ENCODE assay signal across 12 cellular contexts in genomic region chr3:102532901-102533300, GRCh38.
A peak's percentile ranks its signal among the peaks of the same experiment; 100 is the strongest.
DNase-seq lines count a peak whose midpoint lies in the region; ATAC-seq lines count a peak whose summit lies in the region.
"Had no signal": no experiment of that assay in that cellular context is flagged by ENCODE, and none has a peak within 500 bp of the region (broad histone marks: within the 10 kb centered on the region; RNA-seq: fewer than 3 reads in every experiment).

No MANE protein-coding gene starts in this region.

- H3K27ac Mint-ChIP-seq in memory B cell, result no peak overlapping the region

- peaks cover 6% of the 10 kb centered on the region for H3K27me3 Mint-ChIP-seq in memory B cell

- no peak overlapping the region for H3K4me3 Mint-ChIP-seq in memory B cell
- H3K4me3 Mint-ChIP-seq: neural crest cell had no signal

- ATAC-seq in HG03442 (IDR thresholded peaks at IDR 0.05; ENCODE audit: unreplicated experiment) (peak; percentile 58), memory B cell (ENCODE audit: low read depth) (peak; percentile 59), HG03354 (IDR thresholded peaks at IDR 0.05; ENCODE audit: poor library complexity, severe bottlenecking, unreplicated experiment) (no peak)
- ATAC-seq: body of pancreas had no signal

- DNase-seq in EH (ENCODE audit: low read depth) (peak; percentile 43), SKM-1 (lab: John Stamatoyannopoulos, UW; ENCODE audit: unreplicated experiment) (peak; percentile 3), memory B cell (ENCODE audit: low spot score in 2 of 2) (no peak), GM19238 (ENCODE audit: insufficient read length, low spot score) (no peak), occipital lobe (lab: John Stamatoyannopoulos, UW) (no peak), HT-29 (ENCODE audit: low spot score) (no peak)
- DNase-seq: body of pancreas, erythroblast, spleen had no signal

- no peaks in the 10 kb centered on the region for H3K36me3 Mint-ChIP-seq in memory B cell

- no peaks in the 10 kb centered on the region for H3K9me3 Mint-ChIP-seq in memory B cell
- H3K9me3 Mint-ChIP-seq: neural crest cell had no signal

- H3K4me1 Mint-ChIP-seq in memory B cell, result peaks cover 2% of the 10 kb centered on the region
- H3K4me1 Mint-ChIP-seq: neural crest cell had no signal

Comparison
In these comparisons a context has a peak if more than half of its experiments do, and no peak if none do; other contexts are left out.
1. DNase-seq: peak in EH (single experiment) and SKM-1 (single experiment); none in memory B cell (0 of 2), GM19238 (single experiment), occipital lobe (single experiment) and HT-29 (single experiment).